2 cellular contexts compared by ENCODE assay signal in genomic region chr13:93709511-93710244, GRCh38.
TF ChIP-seq lines count a peak whose summit lies in the region.

No MANE protein-coding gene starts in this region.

TF ChIP-seq in HepG2, 621 proteins besides CTCF, POLR2A, EP300 and RAD21:
- no peak for TF ChIP-seq ZNF296 (CRISPR knock-in tag; conservative IDR thresholded peaks at IDR 0.05)
- no peak for TF ChIP-seq ZNF235 (CRISPR knock-in tag; IDR thresholded peaks at IDR 0.05; ENCODE audit: borderline replicate concordance)
- no peak for TF ChIP-seq NFIB (CRISPR knock-in tag; IDR thresholded peaks at IDR 0.05; ENCODE audit: borderline replicate concordance)
- no peak for TF ChIP-seq ZBTB33 (CRISPR knock-in tag; IDR thresholded peaks at IDR 0.05)
- TF ChIP-seq AGO1 (IDR thresholded peaks at IDR 0.05; ENCODE audit: low read depth, low read length, poor library complexity, severe bottlenecking), result no peak
- no peak for TF ChIP-seq GATAD1 (CRISPR knock-in tag; IDR thresholded peaks at IDR 0.05)
- TF ChIP-seq ZNF512B (CRISPR knock-in tag; IDR thresholded peaks at IDR 0.05; ENCODE audit: borderline replicate concordance), result no peak
- no peak for TF ChIP-seq ZNF616 (CRISPR knock-in tag; IDR thresholded peaks at IDR 0.05; ENCODE audit: low read depth)
- no peak for TF ChIP-seq HNRNPK (IDR thresholded peaks at IDR 0.05; ENCODE audit: low read depth, low read length, poor library complexity, severe bottlenecking)
- no peak for TF ChIP-seq MEIS2 (CRISPR knock-in tag; IDR thresholded peaks at IDR 0.05)
- TF ChIP-seq MED8 (CRISPR knock-in tag; IDR thresholded peaks at IDR 0.05; ENCODE audit: insufficient replicate concordance), result no peak
- no peak for TF ChIP-seq MATR3 (CRISPR knock-in tag; IDR thresholded peaks at IDR 0.05)
- no peak for TF ChIP-seq ATM (IDR thresholded peaks at IDR 0.05; ENCODE audit: borderline replicate concordance)

TF ChIP-seq in SK-N-SH, 30 proteins besides CTCF, POLR2A, EP300 and RAD21:
- TF ChIP-seq MXI1 (IDR thresholded peaks at IDR 0.05; ENCODE audit: low read depth, low read length) (no peak), GATA2 (CRISPR knock-in tag; IDR thresholded peaks at IDR 0.05) (no peak), IRF3 (IDR thresholded peaks at IDR 0.05; ENCODE audit: low read depth, low read length) (no peak), RFX5 (IDR thresholded peaks at IDR 0.05; ENCODE audit: low read length) (no peak), TAF1 (IDR thresholded peaks at IDR 0.05; ENCODE audit: borderline replicate concordance, low read depth, low read length) (no peak), USF1 (IDR thresholded peaks at IDR 0.05; ENCODE audit: borderline replicate concordance, low read depth) (no peak), CHD2 (IDR thresholded peaks at IDR 0.05; ENCODE audit: low read length, partially characterized antibody) (no peak), EZH2phosphoT487 (IDR thresholded peaks at IDR 0.05; ENCODE audit: borderline replicate concordance, low read depth) (no peak), REST (IDR thresholded peaks at IDR 0.05; ENCODE audit: low read depth, low read length) (no peak)
TF ChIP-seq in SK-N-SH: peak in this region for 0.
